ENCODE assay signal across 1 cellular context in genomic region chr16:28607681-28608495, GRCh38.
TF ChIP-seq lines count a peak whose summit lies in the region.

No MANE protein-coding gene starts in this region.

TF ChIP-seq in HepG2, 621 proteins besides CTCF, POLR2A, EP300 and RAD21:
- TF ChIP-seq, protein P1, sequence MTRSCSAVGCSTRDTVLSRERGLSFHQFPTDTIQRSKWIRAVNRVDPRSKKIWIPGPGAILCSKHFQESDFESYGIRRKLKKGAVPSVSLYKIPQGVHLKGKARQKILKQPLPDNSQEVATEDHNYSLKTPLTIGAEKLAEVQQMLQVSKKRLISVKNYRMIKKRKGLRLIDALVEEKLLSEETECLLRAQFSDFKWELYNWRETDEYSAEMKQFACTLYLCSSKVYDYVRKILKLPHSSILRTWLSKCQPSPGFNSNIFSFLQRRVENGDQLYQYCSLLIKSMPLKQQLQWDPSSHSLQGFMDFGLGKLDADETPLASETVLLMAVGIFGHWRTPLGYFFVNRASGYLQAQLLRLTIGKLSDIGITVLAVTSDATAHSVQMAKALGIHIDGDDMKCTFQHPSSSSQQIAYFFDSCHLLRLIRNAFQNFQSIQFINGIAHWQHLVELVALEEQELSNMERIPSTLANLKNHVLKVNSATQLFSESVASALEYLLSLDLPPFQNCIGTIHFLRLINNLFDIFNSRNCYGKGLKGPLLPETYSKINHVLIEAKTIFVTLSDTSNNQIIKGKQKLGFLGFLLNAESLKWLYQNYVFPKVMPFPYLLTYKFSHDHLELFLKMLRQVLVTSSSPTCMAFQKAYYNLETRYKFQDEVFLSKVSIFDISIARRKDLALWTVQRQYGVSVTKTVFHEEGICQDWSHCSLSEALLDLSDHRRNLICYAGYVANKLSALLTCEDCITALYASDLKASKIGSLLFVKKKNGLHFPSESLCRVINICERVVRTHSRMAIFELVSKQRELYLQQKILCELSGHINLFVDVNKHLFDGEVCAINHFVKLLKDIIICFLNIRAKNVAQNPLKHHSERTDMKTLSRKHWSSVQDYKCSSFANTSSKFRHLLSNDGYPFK (CRISPR knock-in tag; IDR thresholded peaks at IDR 0.05; ENCODE audit: borderline replicate concordance) = 0 out of 2 replicates have a peak, but pooled peaks have one; percentile 39
TF ChIP-seq in HepG2: peak in this region for 1; not testable (repeated sequence) for 620.
